2 cellular contexts compared by ENCODE assay signal in the genomic region with DNA sequence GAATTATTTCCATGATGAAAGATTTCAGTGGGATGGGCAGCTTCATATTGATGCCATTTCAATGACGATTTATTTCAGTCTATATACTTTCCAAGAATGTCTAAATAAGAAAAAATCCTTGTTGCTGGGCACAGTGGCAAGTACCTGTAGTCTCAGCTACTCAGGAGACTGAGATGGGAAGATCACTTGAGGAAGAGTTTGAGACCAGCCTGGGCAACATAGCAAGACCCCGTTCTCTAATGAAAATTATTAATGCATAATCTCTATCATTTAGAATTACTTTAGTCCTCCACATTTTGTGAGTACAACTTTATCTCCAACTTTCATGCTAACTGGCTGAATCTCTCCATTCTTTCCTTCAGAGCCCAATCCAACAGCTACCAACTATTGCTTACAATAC.
TF ChIP-seq lines count a peak whose summit lies in the region.

No MANE protein-coding gene starts in this region.

TF ChIP-seq in HepG2, 621 proteins besides CTCF, POLR2A, EP300 and RAD21:
- no peak for TF ChIP-seq KMT2A (CRISPR knock-in tag; IDR thresholded peaks at IDR 0.05)
- peak; percentile 49; the same call in 1 of the 2 replicates for TF ChIP-seq ZNF121 (CRISPR knock-in tag; IDR thresholded peaks at IDR 0.05)

TF ChIP-seq in WTC11, 78 proteins besides CTCF, POLR2A, EP300 and RAD21:
- TF ChIP-seq, protein P1, sequence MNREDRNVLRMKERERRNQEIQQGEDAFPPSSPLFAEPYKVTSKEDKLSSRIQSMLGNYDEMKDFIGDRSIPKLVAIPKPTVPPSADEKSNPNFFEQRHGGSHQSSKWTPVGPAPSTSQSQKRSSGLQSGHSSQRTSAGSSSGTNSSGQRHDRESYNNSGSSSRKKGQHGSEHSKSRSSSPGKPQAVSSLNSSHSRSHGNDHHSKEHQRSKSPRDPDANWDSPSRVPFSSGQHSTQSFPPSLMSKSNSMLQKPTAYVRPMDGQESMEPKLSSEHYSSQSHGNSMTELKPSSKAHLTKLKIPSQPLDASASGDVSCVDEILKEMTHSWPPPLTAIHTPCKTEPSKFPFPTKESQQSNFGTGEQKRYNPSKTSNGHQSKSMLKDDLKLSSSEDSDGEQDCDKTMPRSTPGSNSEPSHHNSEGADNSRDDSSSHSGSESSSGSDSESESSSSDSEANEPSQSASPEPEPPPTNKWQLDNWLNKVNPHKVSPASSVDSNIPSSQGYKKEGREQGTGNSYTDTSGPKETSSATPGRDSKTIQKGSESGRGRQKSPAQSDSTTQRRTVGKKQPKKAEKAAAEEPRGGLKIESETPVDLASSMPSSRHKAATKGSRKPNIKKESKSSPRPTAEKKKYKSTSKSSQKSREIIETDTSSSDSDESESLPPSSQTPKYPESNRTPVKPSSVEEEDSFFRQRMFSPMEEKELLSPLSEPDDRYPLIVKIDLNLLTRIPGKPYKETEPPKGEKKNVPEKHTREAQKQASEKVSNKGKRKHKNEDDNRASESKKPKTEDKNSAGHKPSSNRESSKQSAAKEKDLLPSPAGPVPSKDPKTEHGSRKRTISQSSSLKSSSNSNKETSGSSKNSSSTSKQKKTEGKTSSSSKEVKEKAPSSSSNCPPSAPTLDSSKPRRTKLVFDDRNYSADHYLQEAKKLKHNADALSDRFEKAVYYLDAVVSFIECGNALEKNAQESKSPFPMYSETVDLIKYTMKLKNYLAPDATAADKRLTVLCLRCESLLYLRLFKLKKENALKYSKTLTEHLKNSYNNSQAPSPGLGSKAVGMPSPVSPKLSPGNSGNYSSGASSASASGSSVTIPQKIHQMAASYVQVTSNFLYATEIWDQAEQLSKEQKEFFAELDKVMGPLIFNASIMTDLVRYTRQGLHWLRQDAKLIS (CRISPR knock-in tag; IDR thresholded peaks at IDR 0.05; ENCODE audit: borderline replicate concordance), result no peak
- TF ChIP-seq KAT7 (CRISPR knock-in tag; IDR thresholded peaks at IDR 0.05; ENCODE audit: borderline replicate concordance) (no peak), ZNF121 (CRISPR knock-in tag; IDR thresholded peaks at IDR 0.05) (peak; percentile 59)
- TF ChIP-seq, protein P2, sequence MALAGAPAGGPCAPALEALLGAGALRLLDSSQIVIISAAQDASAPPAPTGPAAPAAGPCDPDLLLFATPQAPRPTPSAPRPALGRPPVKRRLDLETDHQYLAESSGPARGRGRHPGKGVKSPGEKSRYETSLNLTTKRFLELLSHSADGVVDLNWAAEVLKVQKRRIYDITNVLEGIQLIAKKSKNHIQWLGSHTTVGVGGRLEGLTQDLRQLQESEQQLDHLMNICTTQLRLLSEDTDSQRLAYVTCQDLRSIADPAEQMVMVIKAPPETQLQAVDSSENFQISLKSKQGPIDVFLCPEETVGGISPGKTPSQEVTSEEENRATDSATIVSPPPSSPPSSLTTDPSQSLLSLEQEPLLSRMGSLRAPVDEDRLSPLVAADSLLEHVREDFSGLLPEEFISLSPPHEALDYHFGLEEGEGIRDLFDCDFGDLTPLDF (CRISPR knock-in tag; IDR thresholded peaks at IDR 0.05), result no peak
- TF ChIP-seq, protein P3, sequence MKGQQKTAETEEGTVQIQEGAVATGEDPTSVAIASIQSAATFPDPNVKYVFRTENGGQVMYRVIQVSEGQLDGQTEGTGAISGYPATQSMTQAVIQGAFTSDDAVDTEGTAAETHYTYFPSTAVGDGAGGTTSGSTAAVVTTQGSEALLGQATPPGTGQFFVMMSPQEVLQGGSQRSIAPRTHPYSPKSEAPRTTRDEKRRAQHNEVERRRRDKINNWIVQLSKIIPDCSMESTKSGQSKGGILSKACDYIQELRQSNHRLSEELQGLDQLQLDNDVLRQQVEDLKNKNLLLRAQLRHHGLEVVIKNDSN (CRISPR knock-in tag; IDR thresholded peaks at IDR 0.05), result no peak
